8 cellular contexts compared by ENCODE assay signal in the genomic region with DNA sequence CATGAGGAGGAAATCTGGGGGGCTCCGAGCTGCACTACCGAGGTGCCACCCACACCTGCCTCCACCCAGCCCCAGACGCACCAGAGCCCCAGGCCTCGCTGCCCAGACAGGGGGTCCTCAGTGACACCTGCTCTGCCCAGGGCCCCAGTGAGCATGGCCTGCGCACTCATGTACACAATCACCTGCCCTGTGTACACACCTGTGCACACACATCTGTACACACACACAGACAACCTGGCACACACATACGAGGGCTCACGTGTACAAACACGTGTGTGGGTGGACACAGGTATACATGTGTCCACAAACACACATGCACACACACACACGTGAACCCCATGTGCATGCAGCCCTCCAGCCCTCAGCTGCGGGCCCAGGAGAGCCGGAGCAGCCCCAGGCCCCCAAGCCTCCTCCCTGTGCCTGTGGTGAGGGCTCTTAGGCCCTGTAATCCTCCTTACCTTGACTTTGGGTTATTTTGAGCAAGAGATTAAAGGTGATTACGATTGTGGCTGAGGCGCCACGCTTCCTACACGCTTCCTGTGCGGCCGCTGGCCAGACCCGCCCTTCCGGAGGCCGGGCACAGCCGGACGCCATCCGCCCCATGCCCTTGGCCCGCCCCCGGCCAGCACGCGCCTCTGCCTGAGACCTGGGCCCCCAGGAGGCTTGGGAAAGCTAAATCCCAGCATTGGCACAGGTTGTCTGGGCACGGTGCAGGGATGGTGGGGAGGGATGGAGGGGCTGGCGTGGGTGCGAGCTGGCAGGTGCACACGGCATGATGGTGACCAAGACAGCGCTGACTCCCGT.
DNase-seq lines count a peak whose midpoint lies in the region; ATAC-seq and TF ChIP-seq lines count a peak whose summit lies in the region.

No MANE protein-coding gene starts in this region.

- no peaks in the 10 kb centered on the region for H3K9me3 ChIP-seq in H9 (ENCODE audit: control insufficient read depth, low read depth, low read length)

- H4K91ac ChIP-seq in H9 (ENCODE audit: insufficient read length, low read depth, low read length): no peak overlapping the region

- no peak overlapping the region for H4K8ac ChIP-seq in H9 (replicated peaks; ENCODE audit: insufficient read length, low read depth, low read length)

- H3K79me2 ChIP-seq in H9 (ENCODE audit: insufficient read depth, low read length): no peaks in the 10 kb centered on the region

- H2BK12ac ChIP-seq in H9 (ENCODE audit: insufficient read length, low read depth, low read length): no peak overlapping the region

- no peak overlapping the region for H3K14ac ChIP-seq in H9 (ENCODE audit: insufficient read depth, low read length)

- H3K9me3 Mint-ChIP-seq in WTC11 (no peaks in the 10 kb centered on the region), memory B cell (no peaks in the 10 kb centered on the region), H9 (no peaks in the 10 kb centered on the region), chondrocyte (ENCODE audit: low read depth) (no peaks in the 10 kb centered on the region)

- peak overlapping the region; percentile 68 for H3K4me3 ChIP-seq in LNCaP clone FGC (ENCODE audit: low read depth, low read length)

- no peak overlapping the region for H3T11ph ChIP-seq in H9 (ENCODE audit: low read length)

- H3K27ac Mint-ChIP-seq in WTC11: no peak overlapping the region
- no peak overlapping the region for H3K27ac Mint-ChIP-seq in memory B cell
- peak overlapping the region in 1 of 3 experiments; percentile 22; a peak in 1 of 7 replicates for H3K27ac Mint-ChIP-seq in H9
- H3K27ac Mint-ChIP-seq in chondrocyte (ENCODE audit: unreplicated experiment): no peak overlapping the region

- H2BK5ac ChIP-seq in H9 (ENCODE audit: insufficient read length, low read length): no peak overlapping the region

- no peak overlapping the region for H2BK120ac ChIP-seq in H9 (ENCODE audit: low read depth, low read length, poor library complexity, severe bottlenecking)

- H3K9ac ChIP-seq in H9 (ENCODE audit: extremely low read depth, insufficient read length, low read length): no peak overlapping the region

- no peak overlapping the region for H2AK5ac ChIP-seq in H9 (ENCODE audit: insufficient read length, low read length)

- no peaks in the 10 kb centered on the region for H3K27me3 ChIP-seq in H9 (ENCODE audit: insufficient read depth, low read length)

- H3K27me3 Mint-ChIP-seq in WTC11 (ENCODE audit: low read depth): no peaks in the 10 kb centered on the region
- peaks cover 20% of the 10 kb centered on the region for H3K27me3 Mint-ChIP-seq in memory B cell
- H3K27me3 Mint-ChIP-seq in H9 (ENCODE audit: low read depth): peaks cover 7% of the 10 kb centered on the region
- H3K27me3 Mint-ChIP-seq in chondrocyte (ENCODE audit: low read depth): peaks cover 18% of the 10 kb centered on the region

- no peaks in the 10 kb centered on the region for H4K20me1 ChIP-seq in H9 (ENCODE audit: control insufficient read depth, insufficient read depth, insufficient read length)

- no peaks in the 10 kb centered on the region for H3K36me3 Mint-ChIP-seq in WTC11
- no peaks in the 10 kb centered on the region for H3K36me3 Mint-ChIP-seq in memory B cell
- no peaks in the 10 kb centered on the region; a peak in 1 of 7 replicates for H3K36me3 Mint-ChIP-seq in H9 (ENCODE audit: insufficient read depth in 1 of 3, low read depth in 3 of 3)
- no peaks in the 10 kb centered on the region for H3K36me3 Mint-ChIP-seq in chondrocyte (ENCODE audit: low read depth)

- CTCF ChIA-PET in WTC11 (lab: Charles Lee): interaction anchor here (1.1 kb wide), 1 partner anchor 34 kb away, joined by 3 read pairs; no protein-coding TSS in a partner anchor

- TF ChIP-seq CTCF in LNCaP clone FGC (IDR thresholded peaks at IDR 0.05; ENCODE audit: control insufficient read depth, extremely low read depth, insufficient read depth) (no peak), WTC11 (IDR thresholded peaks at IDR 0.05) (no peak), H9 (conservative IDR thresholded peaks at IDR 0.05) (no peak), chondrocyte (IDR thresholded peaks at IDR 0.05) (no peak)

- no peak overlapping the region for H4K5ac ChIP-seq in H9 (ENCODE audit: insufficient read length, low read depth, low read length)

- H3K4me1 Mint-ChIP-seq in WTC11 (no peaks in the 10 kb centered on the region), memory B cell (peaks cover 13% of the 10 kb centered on the region), H9 (peaks cover 0 to 2% of the 10 kb centered on the region in 2 experiments; a peak in 1 of 4 replicates), chondrocyte (ENCODE audit: low read depth) (no peaks in the 10 kb centered on the region)

- no peak overlapping the region for H2BK15ac ChIP-seq in H9 (ENCODE audit: low read depth, low read length)

- no peaks in the 10 kb centered on the region for H3K4me1 ChIP-seq in H9 (ENCODE audit: insufficient read depth, low read length)

- no peak overlapping the region for H3K56ac ChIP-seq in H9 (ENCODE audit: insufficient read length, low read depth, low read length)

- POLR2A ChIA-PET in WTC11 (lab: Charles Lee): no interaction called here

- no peak for ATAC-seq in WTC11
- ATAC-seq in memory B cell (ENCODE audit: low read depth): peak; percentile 38
- no peak for ATAC-seq in HG02938 (IDR thresholded peaks at IDR 0.05; ENCODE audit: unreplicated experiment)

- H3K79me1 ChIP-seq in H9 (ENCODE audit: insufficient read depth, low read depth, low read length, poor library complexity, severe bottlenecking): no peaks in the 10 kb centered on the region

- no peak overlapping the region for H3K27ac ChIP-seq in H9 (ENCODE audit: insufficient read length, low read depth, low read length)

- no peak overlapping the region for H3K4ac ChIP-seq in H9 (ENCODE audit: low read depth, low read length)

- DNase-seq in D341Med (ENCODE audit: low spot score) (peak; percentile 93), LNCaP clone FGC (ENCODE audit: low read depth) (peak; percentile 50), WTC11 (ENCODE audit: low spot score) (no peak), memory B cell (ENCODE audit: low spot score in 2 of 2) (no peak), amniotic stem cell (lab: John Stamatoyannopoulos, UW) (no peak), H9 (no peak), chondrocyte (ENCODE audit: low spot score) (no peak)

- no peak overlapping the region for H3K23ac ChIP-seq in H9 (ENCODE audit: insufficient read length, low read depth, low read length)

- H2BK20ac ChIP-seq in H9 (ENCODE audit: low read depth, low read length, poor library complexity, severe bottlenecking): no peak overlapping the region

- no peak overlapping the region for H2AFZ ChIP-seq in H9 (ENCODE audit: low read length)

- H3K18ac ChIP-seq in H9 (ENCODE audit: insufficient read length, low read depth, low read length): no peak overlapping the region

- H3K4me3 Mint-ChIP-seq in WTC11 (no peak overlapping the region), memory B cell (peak overlapping the region; percentile 56), H9 (no peak overlapping the region), chondrocyte (ENCODE audit: unreplicated experiment) (no peak overlapping the region)

- WGBS in H9 (ENCODE audit: extremely low coverage, insufficient read length, low lambda C conversion rate): no CpG with 5 or more reads among the region's 33 CpGs

- no peaks in the 10 kb centered on the region for H3K23me2 ChIP-seq in H9 (ENCODE audit: insufficient read length, low read depth, low read length, poor library complexity, severe bottlenecking)

- no peak overlapping the region for H3K4me2 ChIP-seq in H9 (ENCODE audit: insufficient read depth, insufficient read length, low read length)

TF ChIP-seq in WTC11, 78 proteins besides CTCF, POLR2A, EP300 and RAD21:
- TF ChIP-seq, protein P1, sequence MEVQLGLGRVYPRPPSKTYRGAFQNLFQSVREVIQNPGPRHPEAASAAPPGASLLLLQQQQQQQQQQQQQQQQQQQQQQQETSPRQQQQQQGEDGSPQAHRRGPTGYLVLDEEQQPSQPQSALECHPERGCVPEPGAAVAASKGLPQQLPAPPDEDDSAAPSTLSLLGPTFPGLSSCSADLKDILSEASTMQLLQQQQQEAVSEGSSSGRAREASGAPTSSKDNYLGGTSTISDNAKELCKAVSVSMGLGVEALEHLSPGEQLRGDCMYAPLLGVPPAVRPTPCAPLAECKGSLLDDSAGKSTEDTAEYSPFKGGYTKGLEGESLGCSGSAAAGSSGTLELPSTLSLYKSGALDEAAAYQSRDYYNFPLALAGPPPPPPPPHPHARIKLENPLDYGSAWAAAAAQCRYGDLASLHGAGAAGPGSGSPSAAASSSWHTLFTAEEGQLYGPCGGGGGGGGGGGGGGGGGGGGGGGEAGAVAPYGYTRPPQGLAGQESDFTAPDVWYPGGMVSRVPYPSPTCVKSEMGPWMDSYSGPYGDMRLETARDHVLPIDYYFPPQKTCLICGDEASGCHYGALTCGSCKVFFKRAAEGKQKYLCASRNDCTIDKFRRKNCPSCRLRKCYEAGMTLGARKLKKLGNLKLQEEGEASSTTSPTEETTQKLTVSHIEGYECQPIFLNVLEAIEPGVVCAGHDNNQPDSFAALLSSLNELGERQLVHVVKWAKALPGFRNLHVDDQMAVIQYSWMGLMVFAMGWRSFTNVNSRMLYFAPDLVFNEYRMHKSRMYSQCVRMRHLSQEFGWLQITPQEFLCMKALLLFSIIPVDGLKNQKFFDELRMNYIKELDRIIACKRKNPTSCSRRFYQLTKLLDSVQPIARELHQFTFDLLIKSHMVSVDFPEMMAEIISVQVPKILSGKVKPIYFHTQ (CRISPR knock-in tag; IDR thresholded peaks at IDR 0.05): no peak
- TF ChIP-seq FOXP1 (CRISPR knock-in tag; IDR thresholded peaks at IDR 0.05; ENCODE audit: borderline replicate concordance): peak; percentile 45; the same call in 1 of the 2 replicates
- no peak for TF ChIP-seq IRF2 (CRISPR knock-in tag; IDR thresholded peaks at IDR 0.05; ENCODE audit: borderline replicate concordance, low read depth)
- TF ChIP-seq CBFB (CRISPR knock-in tag; IDR thresholded peaks at IDR 0.05; ENCODE audit: low read depth): no peak

Comparison
In these comparisons a context has a peak if more than half of its experiments do, and no peak if none do; other contexts are left out.
1. DNase-seq: peak in D341Med (single experiment) and LNCaP clone FGC (single experiment); none in WTC11 (single experiment), memory B cell (0 of 2), amniotic stem cell (single experiment), H9 (single experiment) and chondrocyte (single experiment).